ENCODE assay signal across 8 cellular contexts in genomic region chr11:46617451-46618314, GRCh38. TPM values are rescaled to one million over a fixed set of nuclear protein-coding genes. Genes with fewer than 3 reads are reported as not detected.
DNase-seq lines count a peak whose midpoint lies in the region; ATAC-seq and TF ChIP-seq lines count a peak whose summit lies in the region.

Gene ATG13 (plus strand): TSS chr11:46617553. CDS start chr11:46644292, 26,739 bp downstream.

- intact Hi-C loops in activated CD4-positive, alpha-beta memory T cell treated with anti-CD3 and anti-CD28 coated beads for 36 hours (cut with micrococcal nuclease), result loop anchor here (1.0 to 10.0 kb wide), 7 partner anchors 23 to 935 kb away; partner anchors contain the start of genes AMBRA1, ARHGAP1 and CELF1
- intact Hi-C loops in lower lobe of right lung (cut with DNase I), result no loop called here

- H3K4me3 ChIP-seq in BE2C (ENCODE audit: low read depth, low read length) (peak within 1 kb of the TSS; percentile 90), duodenal mucosa (ENCODE audit: low read depth in 1 of 2, low read length in 2 of 2) (peak within 1 kb of the TSS; percentile 88 to 96), lower lobe of right lung (peak within 1 kb of the TSS; percentile 91)

- H3K4me1 ChIP-seq in BE2C, result no peaks in the 10 kb centered on the region
- peaks cover 20 to 24% of the 10 kb centered on the region in 2 donors for H3K4me1 ChIP-seq in duodenal mucosa (ENCODE audit: control insufficient read depth in 1 of 2, insufficient read depth in 2 of 2, low read length in 2 of 2)
- H3K4me1 ChIP-seq in lower lobe of right lung, result peaks cover 40% of the 10 kb centered on the region

- CTCF ChIA-PET in activated CD4-positive, alpha-beta memory T cell treated with anti-CD3 and anti-CD28 coated beads for 36 hours (lab: Charles Lee), result interaction anchor here (0.6 to 3.3 kb wide), 30 partner anchors 10 to 570 kb away, joined by 3 to 36 read pairs (median 4); partner anchors contain the start of genes AMBRA1, ARHGAP1, CHRM4 and ZNF408

- H3K27me3 Mint-ChIP-seq in activated CD4-positive, alpha-beta memory T cell treated with anti-CD3 and anti-CD28 coated beads for 36 hours, result no peaks in the 10 kb centered on the region

- H3K9me3 ChIP-seq in BE2C, result no peaks in the 10 kb centered on the region
- H3K9me3 ChIP-seq in duodenal mucosa (ENCODE audit: control insufficient read depth in 1 of 2, low read length in 2 of 2), result no peaks in the 10 kb centered on the region
- no peaks in the 10 kb centered on the region for H3K9me3 ChIP-seq in lower lobe of right lung

- no peaks in the 10 kb centered on the region for H3K27me3 ChIP-seq in BE2C
- H3K27me3 ChIP-seq in duodenal mucosa (ENCODE audit: control insufficient read depth in 1 of 2, insufficient read depth in 2 of 2, low read length in 2 of 2), result no peaks in the 10 kb centered on the region
- H3K27me3 ChIP-seq in lower lobe of right lung (ENCODE audit: low read depth), result no peaks in the 10 kb centered on the region

- H3K9me3 Mint-ChIP-seq in activated CD4-positive, alpha-beta memory T cell treated with anti-CD3 and anti-CD28 coated beads for 36 hours, result no peaks in the 10 kb centered on the region

- TF ChIP-seq CTCF in BE2C (IDR thresholded peaks at IDR 0.05; ENCODE audit: low read depth, low read length), result peak; percentile 61
- peak; percentile 86 for TF ChIP-seq CTCF in lower lobe of right lung (IDR thresholded peaks at IDR 0.05)

- peak within 1 kb of the TSS; percentile 93 for H3K4me3 Mint-ChIP-seq in activated CD4-positive, alpha-beta memory T cell treated with anti-CD3 and anti-CD28 coated beads for 36 hours

- POLR2A ChIA-PET in activated CD4-positive, alpha-beta memory T cell treated with anti-CD3 and anti-CD28 coated beads for 36 hours (lab: Charles Lee), result interaction anchor here (0.7 to 2.4 kb wide), 4 partner anchors 23 to 269 kb away, joined by 3 to 6 read pairs (median 4); partner anchors contain the start of genes ARHGAP1 and ZNF408

- H3K36me3 Mint-ChIP-seq in activated CD4-positive, alpha-beta memory T cell treated with anti-CD3 and anti-CD28 coated beads for 36 hours, result peaks cover 7% of the 10 kb centered on the region

- H3K27ac Mint-ChIP-seq in activated CD4-positive, alpha-beta memory T cell treated with anti-CD3 and anti-CD28 coated beads for 36 hours, result peak within 1 kb of the TSS; percentile 98

- no peaks in the 10 kb centered on the region for H3K36me3 ChIP-seq in BE2C
- peaks cover 0 to 10% of the 10 kb centered on the region in 2 donors for H3K36me3 ChIP-seq in duodenal mucosa (ENCODE audit: control insufficient read depth in 1 of 2, insufficient read depth in 2 of 2, low read length in 2 of 2)
- H3K36me3 ChIP-seq in lower lobe of right lung, result peaks cover 25% of the 10 kb centered on the region

- ATAC-seq in GM19035 (IDR thresholded peaks at IDR 0.05; ENCODE audit: unreplicated experiment) (peak; percentile 63), HG03342 (IDR thresholded peaks at IDR 0.05; ENCODE audit: unreplicated experiment) (peak; percentile 51), lower lobe of right lung (peak; percentile 92 to 93)

- peak; percentile 62 for DNase-seq in BE2C
- peak; percentile 73 for DNase-seq in NCI-H526 treated with DMSO at 0.1 percent for 48 hours (lab: John Stamatoyannopoulos, UW)
- DNase-seq in activated CD4-positive, alpha-beta memory T cell treated with anti-CD3 and anti-CD28 coated beads for 36 hours, result peak; percentile 89
- DNase-seq in lower lobe of right lung, result peak; percentile 86
- DNase-seq in stimulated activated CD4-positive, alpha-beta T cell treated with anti-CD3 and anti-CD28 coated beads, TNF-alpha, amount 100 ng/mL, for 1 hour (ENCODE audit: low read depth in 3 of 3, low spot score in 1 of 3), result peak; percentile 49 to 74 (median 53)

- H3K4me1 Mint-ChIP-seq in activated CD4-positive, alpha-beta memory T cell treated with anti-CD3 and anti-CD28 coated beads for 36 hours (ENCODE audit: low read depth), result peaks cover 39% of the 10 kb centered on the region

- H3K9ac ChIP-seq in duodenal mucosa (ENCODE audit: low read depth in 1 of 2, low read length in 2 of 2), result peak within 1 kb of the TSS; percentile 91 to 99

- peak within 1 kb of the TSS; percentile 98 for H3K27ac ChIP-seq in duodenal mucosa (ENCODE audit: low read depth, low read length)
- H3K27ac ChIP-seq in lower lobe of right lung, result peak within 1 kb of the TSS; percentile 97

RNA-seq across cellular contexts. Expression of gene ATG13, which starts in this region (rescaled TPM):
- polyA plus RNA-seq in BE2C (2012; ENCODE audit: insufficient read depth, insufficient read length, low read depth), result 63.4 TPM
- 10 to 100 TPM; 49.9 to 51.0 TPM for total RNA-seq in activated CD4-positive, alpha-beta memory T cell treated with anti-CD3 and anti-CD28 coated beads for 36 hours
- 54.4 TPM for total RNA-seq in lower lobe of right lung

Comparison
In these comparisons a context has a peak if more than half of its experiments do, and no peak if none do; other contexts are left out.
1. Peak in every context shown above with its lines: DNase-seq, ATAC-seq, H3K4me3 ChIP-seq and H3K27ac ChIP-seq.